In the genomic region with DNA sequence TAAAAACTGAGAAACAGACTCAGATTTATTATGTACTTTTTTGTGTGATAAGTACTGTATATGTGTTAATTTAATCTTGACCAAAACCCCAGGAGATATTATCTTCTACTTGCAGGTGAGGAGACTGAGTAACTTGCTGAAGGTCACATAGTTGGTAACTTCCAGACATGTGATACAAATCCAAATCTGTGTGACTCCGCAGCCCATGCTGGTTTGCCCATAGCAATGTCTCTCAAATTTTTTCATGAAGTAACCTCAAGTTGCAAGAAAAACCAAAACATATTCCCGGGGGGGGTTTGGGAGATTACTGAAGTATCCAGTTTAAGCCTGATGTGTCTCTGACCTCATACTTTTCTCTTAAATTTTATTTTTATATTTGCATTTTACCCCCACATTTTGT, we compare ENCODE assay signal across 27 cellular contexts. TPM values are rescaled to one million over a fixed set of nuclear protein-coding genes. Genes with fewer than 3 reads are reported as not detected.
"Had no signal": no experiment of that assay in that cellular context is flagged by ENCODE, and none has a peak within 500 bp of the region (broad histone marks: within the 10 kb centered on the region; RNA-seq: fewer than 3 reads in every experiment).

No MANE protein-coding gene starts in this region.

- H3K9me3 Mint-ChIP-seq: dendritic cell treated with granulocyte-macrophage colony-stimulating factor and Interleukin-4, amounts not matched to agents 40 ng/mL and 50 ng/mL, for 4 days; effector memory CD8-positive, alpha-beta T cell had no signal

- DNase-seq: colonic mucosa; cortex of kidney; dermis blood vessel endothelial cell; dorsolateral prefrontal cortex; effector CD4-positive, alpha-beta T cell; effector CD8-positive, alpha-beta T cell; effector memory CD4-positive, alpha-beta T cell; effector memory CD8-positive, alpha-beta T cell; endodermal cell; erythroblast; esophagus squamous epithelium; foreskin fibroblast; foreskin keratinocyte; foreskin melanocyte; gastrocnemius medialis; glutamatergic neuron; head of caudate nucleus; heart left ventricle; heart right ventricle had no signal

- H3K27ac ChIP-seq: colonic mucosa, coronary artery, dorsolateral prefrontal cortex, epithelial cell of prostate, esophagus muscularis mucosa, esophagus squamous epithelium, foreskin keratinocyte, gastrocnemius medialis, gastroesophageal sphincter, heart left ventricle, heart right ventricle had no signal

- ATAC-seq: effector memory CD8-positive, alpha-beta T cell; esophagus mucosa; foreskin keratinocyte; gastrocnemius medialis; gastroesophageal sphincter; heart left ventricle; heart right ventricle had no signal

- H3K36me3 ChIP-seq: colonic mucosa, esophagus muscularis mucosa, esophagus squamous epithelium, gastrocnemius medialis, gastroesophageal sphincter, heart left ventricle, heart right ventricle had no signal

- H3K4me3 Mint-ChIP-seq: dendritic cell treated with granulocyte-macrophage colony-stimulating factor and Interleukin-4, amounts not matched to agents 40 ng/mL and 50 ng/mL, for 4 days; effector memory CD8-positive, alpha-beta T cell; endodermal cell had no signal

- H3K4me3 ChIP-seq: colonic mucosa, coronary artery, dorsolateral prefrontal cortex, esophagus muscularis mucosa, esophagus squamous epithelium, gastrocnemius medialis, gastroesophageal sphincter, heart left ventricle, heart right ventricle had no signal

- H3K27ac Mint-ChIP-seq: dendritic cell treated with granulocyte-macrophage colony-stimulating factor and Interleukin-4, amounts not matched to agents 40 ng/mL and 50 ng/mL, for 4 days; effector memory CD8-positive, alpha-beta T cell; endodermal cell had no signal

- H3K9me3 ChIP-seq: colonic mucosa, esophagus muscularis mucosa, esophagus squamous epithelium, gastrocnemius medialis, gastroesophageal sphincter, heart left ventricle, heart right ventricle had no signal

- H3K27me3 ChIP-seq: colonic mucosa, dorsolateral prefrontal cortex, esophagus muscularis mucosa, esophagus squamous epithelium, foreskin keratinocyte, gastrocnemius medialis, gastroesophageal sphincter, heart left ventricle, heart right ventricle had no signal

- H3K27me3 Mint-ChIP-seq: dendritic cell treated with granulocyte-macrophage colony-stimulating factor and Interleukin-4, amounts not matched to agents 40 ng/mL and 50 ng/mL, for 4 days; effector memory CD8-positive, alpha-beta T cell had no signal

RNA-seq across cellular contexts. Expression of a gene that starts 3.3 kb away (rescaled TPM):
- total RNA-seq: endothelial cell of umbilical vein, gastrocnemius medialis, glomerular endothelial cell had no signal
- polyA plus RNA-seq: foreskin keratinocyte had no signal
